26 cellular contexts compared by ENCODE assay signal in genomic region chr7:128957613-128958012, GRCh38. TPM values are rescaled to one million over a fixed set of nuclear protein-coding genes. Genes with fewer than 3 reads are reported as not detected.
DNase-seq lines count a peak whose midpoint lies in the region; ATAC-seq, FAIRE-seq and TF ChIP-seq lines count a peak whose summit lies in the region.
"Had no signal": no experiment of that assay in that cellular context is flagged by ENCODE, and none has a peak within 500 bp of the region (broad histone marks: within the 10 kb centered on the region; RNA-seq: fewer than 3 reads in every experiment).

No MANE protein-coding gene starts in this region.

- H3K4me2 ChIP-seq in Karpas-422 (ENCODE audit: low read depth, low read length, poor library complexity, severe bottlenecking) = no peak overlapping the region
- H3K4me2 ChIP-seq: GM23338 had no signal

- H3K79me2 ChIP-seq in Karpas-422 (ENCODE audit: low read length) = 0 out of 2 replicates have a peak, but pooled peaks cover 3% of the 10 kb centered on the region

- WGBS in esophagus squamous epithelium, 2 donors = 51 to 61% methylated on average over 4 of the region's 4 CpGs
- 74 to 85% (median 83%) methylated on average over 4 of the region's 4 CpGs for WGBS in small intestine, 3 donors

- H3K27ac Mint-ChIP-seq in activated T-cell treated with anti-CD3 and anti-CD28 coated beads, Interleukin-2, amount 50 U/mL, for 72 hours = peak overlapping the region; percentile 68
- peak overlapping the region; percentile 9 for H3K27ac Mint-ChIP-seq in T-helper 17 cell
- peak overlapping the region; percentile 75 for H3K27ac Mint-ChIP-seq in stimulated activated naive B cell treated with anti-CD40 and anti-IgM and Interleukin-4, amounts not matched to agents 10 μg/mL and 1 μg/mL and 100 μg/mL, for 72 hours
- H3K27ac Mint-ChIP-seq: activated naive CD4-positive, alpha-beta T cell treated with anti-CD3 and anti-CD28 coated beads for 36 hours; GM23338 had no signal

- no peaks in the 10 kb centered on the region for H3K27me3 ChIP-seq in esophagus squamous epithelium
- no peaks in the 10 kb centered on the region for H3K27me3 ChIP-seq in small intestine (ENCODE audit: control insufficient read depth in 2 of 2, insufficient read depth in 2 of 2, low read length in 2 of 2)
- no peaks in the 10 kb centered on the region for H3K27me3 ChIP-seq in Karpas-422 (ENCODE audit: low read length)
- H3K27me3 ChIP-seq: sigmoid colon, stomach, tibial nerve had no signal

- H2AFZ ChIP-seq in Karpas-422 (ENCODE audit: low read length) = no peak overlapping the region
- H2AFZ ChIP-seq: GM23338 had no signal

- DNase-seq in activated T-cell treated with anti-CD3 and anti-CD28 coated beads, Interleukin-2, amount 50 U/mL, for 72 hours = no peak
- DNase-seq in activated T-cell treated with anti-CD3 and anti-CD28 coated beads for 4 hours = no peak
- DNase-seq in T-helper 17 cell = no peak
- DNase-seq in esophagus squamous epithelium (lab: John Stamatoyannopoulos, UW) = no peak
- DNase-seq in stimulated activated naive B cell treated with anti-CD40 and anti-IgM and Interleukin-4, amounts not matched to agents 10 μg/mL and 1 μg/mL and 100 μg/mL, for 72 hours = no peak
- no peak for DNase-seq in NCI-H1694 (lab: John Stamatoyannopoulos, UW)
- no peak for DNase-seq in small intestine
- no peak for DNase-seq in Karpas-422
- DNase-seq: activated CD4-positive, alpha-beta T cell treated with anti-CD3 and anti-CD28 coated beads, Interleukin-2, amount 50 U/mL, for 4 hours; activated naive CD4-positive, alpha-beta T cell treated with anti-CD3 and anti-CD28 coated beads for 36 hours; amygdala; DMS53; foreskin fibroblast; Kasumi-1; NCI-H510A; PC-3; Right ventricle myocardium superior; sigmoid colon; stomach had no signal

- H3K9me3 ChIP-seq in T-helper 17 cell (ENCODE audit: control insufficient read depth, low read length, poor library complexity, severe bottlenecking) = no peaks in the 10 kb centered on the region
- H3K9me3 ChIP-seq in esophagus squamous epithelium = no peaks in the 10 kb centered on the region
- H3K9me3 ChIP-seq in small intestine (ENCODE audit: control insufficient read depth, low read depth) = no peaks in the 10 kb centered on the region
- no peaks in the 10 kb centered on the region for H3K9me3 ChIP-seq in Karpas-422 (ENCODE audit: low read length)
- H3K9me3 ChIP-seq: sigmoid colon, stomach, tibial nerve had no signal

- no peak overlapping the region for H3K9ac ChIP-seq in Karpas-422 (ENCODE audit: low read length)

- H3K4me3 ChIP-seq in esophagus squamous epithelium = no peak overlapping the region
- no peak overlapping the region for H3K4me3 ChIP-seq in small intestine (ENCODE audit: low read depth in 1 of 2, low read length in 2 of 2)
- H3K4me3 ChIP-seq in Karpas-422 (ENCODE audit: low read length) = no peak overlapping the region
- H3K4me3 ChIP-seq: GM23338, sigmoid colon, stomach, tibial nerve had no signal

- H3K36me3 ChIP-seq in esophagus squamous epithelium (peaks cover 0 to 81% (median 37%) of the 10 kb centered on the region in 3 donors), small intestine (ENCODE audit: control insufficient read depth in 2 of 2, insufficient read depth in 2 of 2, low read length in 2 of 2) (peaks cover 15 to 19% of the 10 kb centered on the region in 2 donors), Karpas-422 (ENCODE audit: insufficient read depth, low read length) (peaks cover 50% of the 10 kb centered on the region; the same call in 1 of the 2 replicates)

- H3K9me3 Mint-ChIP-seq in activated T-cell treated with anti-CD3 and anti-CD28 coated beads, Interleukin-2, amount 50 U/mL, for 72 hours = no peaks in the 10 kb centered on the region
- peaks cover 0 to 2% of the 10 kb centered on the region in 2 donors for H3K9me3 Mint-ChIP-seq in stimulated activated naive B cell treated with anti-CD40 and anti-IgM and Interleukin-4, amounts not matched to agents 10 μg/mL and 1 μg/mL and 100 μg/mL, for 72 hours
- H3K9me3 Mint-ChIP-seq: activated naive CD4-positive, alpha-beta T cell treated with anti-CD3 and anti-CD28 coated beads for 36 hours; GM23338; neural crest cell had no signal

- ATAC-seq in activated T-cell treated with anti-CD3 and anti-CD28 coated beads, Interleukin-2, amount 50 U/mL, for 72 hours (replicated peaks in 1 of 2) = no peak
- ATAC-seq in T-helper 17 cell = no peak
- no peak for ATAC-seq in stimulated activated naive B cell treated with anti-CD40 and anti-IgM and Interleukin-4, amounts not matched to agents 10 μg/mL and 1 μg/mL and 100 μg/mL, for 72 hours (replicated peaks)
- ATAC-seq: GM23338, PC-3 had no signal

- no peaks in the 10 kb centered on the region for H4K20me1 ChIP-seq in Karpas-422 (ENCODE audit: insufficient read depth, low read depth, low read length)

- H3K27ac ChIP-seq in esophagus squamous epithelium = peak overlapping the region in 3 of 4 donors; percentile 59 to 90 (median 76)
- no peak overlapping the region for H3K27ac ChIP-seq in small intestine (ENCODE audit: low read depth in 1 of 2, low read length in 1 of 2)
- no peak overlapping the region for H3K27ac ChIP-seq in Karpas-422 (ENCODE audit: low read length)
- H3K27ac ChIP-seq: HL-60, sigmoid colon, stomach, tibial nerve had no signal

- peaks cover 47% of the 10 kb centered on the region for H3K4me1 Mint-ChIP-seq in activated T-cell treated with anti-CD3 and anti-CD28 coated beads, Interleukin-2, amount 50 U/mL, for 72 hours (ENCODE audit: low read depth)
- peaks cover 5% of the 10 kb centered on the region for H3K4me1 Mint-ChIP-seq in T-helper 17 cell
- peaks cover 26 to 64% of the 10 kb centered on the region in 2 donors for H3K4me1 Mint-ChIP-seq in stimulated activated naive B cell treated with anti-CD40 and anti-IgM and Interleukin-4, amounts not matched to agents 10 μg/mL and 1 μg/mL and 100 μg/mL, for 72 hours

- TF ChIP-seq CTCF in esophagus squamous epithelium (IDR thresholded peaks at IDR 0.05) = no peak

- H3K4me3 Mint-ChIP-seq in activated T-cell treated with anti-CD3 and anti-CD28 coated beads, Interleukin-2, amount 50 U/mL, for 72 hours = no peak overlapping the region
- no peak overlapping the region for H3K4me3 Mint-ChIP-seq in T-helper 17 cell
- H3K4me3 Mint-ChIP-seq in stimulated activated naive B cell treated with anti-CD40 and anti-IgM and Interleukin-4, amounts not matched to agents 10 μg/mL and 1 μg/mL and 100 μg/mL, for 72 hours = no peak overlapping the region
- H3K4me3 Mint-ChIP-seq: activated naive CD4-positive, alpha-beta T cell treated with anti-CD3 and anti-CD28 coated beads for 36 hours; GM23338; neural crest cell had no signal

- H3K4me1 ChIP-seq in esophagus squamous epithelium (peaks cover 5 to 67% (median 6%) of the 10 kb centered on the region in 3 donors), small intestine (ENCODE audit: control insufficient read depth in 2 of 2, insufficient read depth in 1 of 2, low read depth in 1 of 2, low read length in 1 of 2) (no peaks in the 10 kb centered on the region), Karpas-422 (ENCODE audit: low read length) (no peaks in the 10 kb centered on the region)
- H3K4me1 ChIP-seq: sigmoid colon, stomach, tibial nerve had no signal

- no peaks in the 10 kb centered on the region for H3K27me3 Mint-ChIP-seq in activated T-cell treated with anti-CD3 and anti-CD28 coated beads, Interleukin-2, amount 50 U/mL, for 72 hours (ENCODE audit: low read depth)
- no peaks in the 10 kb centered on the region for H3K27me3 Mint-ChIP-seq in T-helper 17 cell
- H3K27me3 Mint-ChIP-seq in stimulated activated naive B cell treated with anti-CD40 and anti-IgM and Interleukin-4, amounts not matched to agents 10 μg/mL and 1 μg/mL and 100 μg/mL, for 72 hours = no peaks in the 10 kb centered on the region

- no peak for TF ChIP-seq POLR2A in esophagus squamous epithelium (IDR thresholded peaks at IDR 0.05)

- intact Hi-C loops in esophagus squamous epithelium (cut with DNase I) = no loop called here

- H3K9me2 ChIP-seq in Karpas-422 (replicated peaks; ENCODE audit: insufficient read depth, low read length) = no peaks in the 10 kb centered on the region

- no peak for FAIRE-seq in small intestine (lab: Jason Lieb, UNC)

- peaks cover 11 to 29% of the 10 kb centered on the region in 2 donors for H3K36me3 Mint-ChIP-seq in activated T-cell treated with anti-CD3 and anti-CD28 coated beads, Interleukin-2, amount 50 U/mL, for 72 hours (ENCODE audit: insufficient read depth in 2 of 2)
- peaks cover 2% of the 10 kb centered on the region for H3K36me3 Mint-ChIP-seq in T-helper 17 cell (ENCODE audit: low read depth)
- peaks cover 60 to 75% of the 10 kb centered on the region in 2 donors for H3K36me3 Mint-ChIP-seq in stimulated activated naive B cell treated with anti-CD40 and anti-IgM and Interleukin-4, amounts not matched to agents 10 μg/mL and 1 μg/mL and 100 μg/mL, for 72 hours

RNA-seq across cellular contexts. Expression of gene IRF5, which starts 19.9 kb away (rescaled TPM):
- 10 to 100 TPM; 23.1 to 30.3 TPM for total RNA-seq in activated T-cell treated with anti-CD3 and anti-CD28 coated beads, Interleukin-2, amount 50 U/mL, for 72 hours
- total RNA-seq in T-helper 17 cell (10 to 100 TPM; 12.5 to 13.6 TPM), esophagus squamous epithelium (10 to 100 TPM; 12.2 to 20.5 (median 16.9) TPM)
- polyA plus RNA-seq in small intestine = 10 to 100 TPM in 1 of 3 donors, 1 to 10 TPM in 2; 3.3 to 17.3 (median 6.0) TPM
- total RNA-seq in Karpas-422 (2014; rRNA removed; shearing (Covaris generic); ENCODE audit: low replicate concordance) = 7.8 and 11.5 TPM in 2 replicates
- total RNA-seq: G401, lung microvascular endothelial cell, neural crest cell had no signal

RNA-seq across cellular contexts. Expression of gene KCP, which starts 47.1 kb away (rescaled TPM):
- under 1 TPM in 1 of 2 donors, not detected in 1; 0.21 TPM for total RNA-seq in activated T-cell treated with anti-CD3 and anti-CD28 coated beads, Interleukin-2, amount 50 U/mL, for 72 hours
- 1 to 10 TPM in 1 of 2 donors, under 1 TPM in 1; 0.23 to 1.2 TPM for total RNA-seq in T-helper 17 cell
- total RNA-seq in esophagus squamous epithelium = 1 to 10 TPM in 2 of 4 donors, under 1 TPM in 2; 0.47 to 1.5 (median 0.87) TPM
- 1 to 10 TPM in 2 of 3 donors, under 1 TPM in 1; 0.52 to 5.1 (median 2.7) TPM for polyA plus RNA-seq in small intestine
- total RNA-seq in Karpas-422 (2014; rRNA removed; shearing (Covaris generic); ENCODE audit: low replicate concordance) = 1.6 and 11.7 TPM in 2 replicates
- total RNA-seq: activated naive CD4-positive, alpha-beta T cell treated with anti-CD3 and anti-CD28 coated beads for 36 hours; lung microvascular endothelial cell had no signal
- polyA plus RNA-seq: BJ had no signal

Comparison
In these comparisons a context has a peak if more than half of its experiments do, and no peak if none do; other contexts are left out.
1. H3K27ac Mint-ChIP-seq: peak in every context shown above with its lines; median percentile 75 in stimulated activated naive B cell treated with anti-CD40 and anti-IgM and Interleukin-4, amounts not matched to agents 10 μg/mL and 1 μg/mL and 100 μg/mL, for 72 hours; 68 in activated T-cell treated with anti-CD3 and anti-CD28 coated beads, Interleukin-2, amount 50 U/mL, for 72 hours; 9 in T-helper 17 cell.
2. H3K27ac ChIP-seq: peak in esophagus squamous epithelium (3 of 4); none in small intestine (0 of 2) and Karpas-422 (single experiment).